ENCODE assay signal across 12 cellular contexts in the genomic region with DNA sequence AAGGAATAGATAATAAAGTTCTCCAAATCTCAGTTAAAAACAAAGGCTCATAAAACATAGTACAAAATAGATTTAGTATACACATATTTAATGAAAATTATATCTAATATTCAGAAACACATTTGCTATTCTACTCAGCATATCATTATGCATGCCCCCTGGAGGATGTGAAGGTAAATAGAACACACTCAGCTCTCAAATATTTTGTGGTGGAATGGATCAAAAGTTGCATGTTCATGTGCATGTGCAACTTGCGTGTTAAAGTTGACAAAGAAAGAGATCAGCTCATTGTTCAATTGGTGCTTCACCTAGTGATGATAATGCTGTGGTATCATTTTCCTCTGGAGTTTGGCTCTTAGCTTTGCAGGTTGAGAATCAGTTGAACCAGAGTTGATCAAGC. TPM values are rescaled to one million over a fixed set of nuclear protein-coding genes. Genes with fewer than 3 reads are reported as not detected.
DNase-seq lines count a peak whose midpoint lies in the region; ATAC-seq, FAIRE-seq and TF ChIP-seq lines count a peak whose summit lies in the region.
"Had no signal": no experiment of that assay in that cellular context is flagged by ENCODE, and none has a peak within 500 bp of the region (broad histone marks: within the 10 kb centered on the region; RNA-seq: fewer than 3 reads in every experiment).

No MANE protein-coding gene starts in this region.

- no peak overlapping the region for H3K4me3 ChIP-seq in AG10803 (ENCODE audit: low read length)
- H3K4me3 ChIP-seq: tibial nerve had no signal

- ATAC-seq in foreskin keratinocyte: no peak
- ATAC-seq in naive thymus-derived CD8-positive, alpha-beta T cell: no peak

- TF ChIP-seq CTCF in AG10803 (conservative IDR thresholded peaks at IDR 0.05; ENCODE audit: low read length): no peak; the same call in 1 of the 2 replicates
- TF ChIP-seq CTCF in foreskin keratinocyte (conservative IDR thresholded peaks at IDR 0.05): peak; percentile 53
- no peak for TF ChIP-seq CTCF in mesothelial cell of epicardium (IDR thresholded peaks at IDR 0.05; ENCODE audit: unreplicated experiment)

- H3K4me3 Mint-ChIP-seq in naive thymus-derived CD8-positive, alpha-beta T cell: no peak overlapping the region
- no peak overlapping the region for H3K4me3 Mint-ChIP-seq in mesothelial cell of epicardium

- H3K9me3 Mint-ChIP-seq in naive thymus-derived CD8-positive, alpha-beta T cell: no peaks in the 10 kb centered on the region
- H3K9me3 Mint-ChIP-seq in mesothelial cell of epicardium: no peaks in the 10 kb centered on the region
- H3K9me3 Mint-ChIP-seq: IgD-negative memory B cell had no signal

- peaks cover 6 to 13% (median 9%) of the 10 kb centered on the region in 5 donors for H3K27me3 Mint-ChIP-seq in naive thymus-derived CD8-positive, alpha-beta T cell
- H3K27me3 Mint-ChIP-seq in mesothelial cell of epicardium (ENCODE audit: low read depth): peaks cover 7% of the 10 kb centered on the region

- H3K36me3 Mint-ChIP-seq in naive thymus-derived CD8-positive, alpha-beta T cell: no peaks in the 10 kb centered on the region
- no peaks in the 10 kb centered on the region for H3K36me3 Mint-ChIP-seq in mesothelial cell of epicardium

- peak overlapping the region in 2 of 10 donors; percentile 44 to 57 for H3K27ac Mint-ChIP-seq in naive thymus-derived CD8-positive, alpha-beta T cell
- no peak overlapping the region for H3K27ac Mint-ChIP-seq in mesothelial cell of epicardium
- H3K27ac Mint-ChIP-seq: IgD-negative memory B cell had no signal

- POLR2A ChIA-PET in naive thymus-derived CD8-positive, alpha-beta T cell (lab: Charles Lee): no interaction called here

- no peak overlapping the region for H3K27ac ChIP-seq in foreskin keratinocyte
- H3K27ac ChIP-seq: tibial nerve had no signal

- peaks cover 3% of the 10 kb centered on the region for H3K27me3 ChIP-seq in foreskin keratinocyte
- H3K27me3 ChIP-seq: tibial nerve had no signal

- peak; percentile 5 for FAIRE-seq in GM18507 (lab: Jason Lieb, UNC)
- no peak for FAIRE-seq in GM19239 (lab: Jason Lieb, UNC)

- peak; percentile 26 for DNase-seq in AG10803 (ENCODE audit: low read depth)
- DNase-seq in GM18507 (ENCODE audit: extremely low spot score, insufficient read length, low read depth): no peak
- peak; percentile 36 for DNase-seq in SW480 (ENCODE audit: low spot score)
- peak; percentile 19 to 52 for DNase-seq in foreskin keratinocyte
- DNase-seq in GM19239 (ENCODE audit: insufficient read length, low spot score): no peak
- DNase-seq in naive thymus-derived CD8-positive, alpha-beta T cell: no peak
- no peak for DNase-seq in DMS79 treated with DMSO at 0.1 percent for 48 hours (lab: John Stamatoyannopoulos, UW)
- DNase-seq in mesothelial cell of epicardium (ENCODE audit: low spot score in 2 of 2, unreplicated experiment in 2 of 2): no peak
- DNase-seq: NCI-H524 treated with DMSO at 0.1 percent for 48 hours, occipital lobe had no signal

- H3K4me1 Mint-ChIP-seq in naive thymus-derived CD8-positive, alpha-beta T cell: peaks cover 5 to 31% (median 23%) of the 10 kb centered on the region in 4 donors
- H3K4me1 Mint-ChIP-seq in mesothelial cell of epicardium: peaks cover 13% of the 10 kb centered on the region

- H3K4me1 ChIP-seq in foreskin keratinocyte: no peaks in the 10 kb centered on the region

RNA-seq across cellular contexts. Expression of a gene that starts 4.9 kb away (rescaled TPM):
- total RNA-seq in foreskin keratinocyte: 28.7 and 30.2 TPM in 2 replicates
- 10.0 and 11.5 TPM in 2 replicates for polyA plus RNA-seq in foreskin keratinocyte
- 10 to 100 TPM; 78.2 to 78.5 TPM for total RNA-seq in naive thymus-derived CD8-positive, alpha-beta T cell
- polyA plus RNA-seq in naive thymus-derived CD8-positive, alpha-beta T cell: 10 to 100 TPM; 44.4 to 71.8 (median 57.5) TPM
- total RNA-seq in mesothelial cell of epicardium: 73.3 to 77.9 TPM (median 77.7 TPM) in 3 replicates

Comparison
In these comparisons a context has a peak if more than half of its experiments do, and no peak if none do; other contexts are left out.
1. DNase-seq: peak in AG10803 (single experiment), SW480 (single experiment) and foreskin keratinocyte (2 of 2); none in GM18507 (single experiment), GM19239 (single experiment), naive thymus-derived CD8-positive, alpha-beta T cell (0 of 10), DMS79 treated with DMSO at 0.1 percent for 48 hours (single experiment) and mesothelial cell of epicardium (0 of 2).